Comparison of ENCODE assay signal across 25 cellular contexts in the genomic region with DNA sequence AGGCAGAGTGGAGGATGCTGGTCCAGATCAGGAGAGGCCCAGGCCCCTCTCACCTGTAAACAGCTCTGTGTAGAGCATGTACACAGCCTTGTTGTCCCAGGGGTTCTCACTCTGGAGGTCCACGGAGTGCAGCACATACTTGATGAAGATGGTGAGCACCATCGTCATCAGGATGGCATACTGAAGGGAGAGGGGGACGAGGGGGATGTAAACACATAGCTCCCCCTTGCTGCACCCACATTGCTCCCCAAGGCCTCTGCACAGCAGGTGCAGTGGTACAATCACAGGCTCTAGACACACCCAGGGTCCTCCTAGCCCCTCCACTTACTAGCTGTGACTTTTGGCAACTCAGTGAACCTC. TPM values are rescaled to one million over a fixed set of nuclear protein-coding genes. Genes with fewer than 3 reads are reported as not detected.
DNase-seq lines count a peak whose midpoint lies in the region; ATAC-seq, FAIRE-seq and TF ChIP-seq lines count a peak whose summit lies in the region.
"Had no signal": no experiment of that assay in that cellular context is flagged by ENCODE, and none has a peak within 500 bp of the region (broad histone marks: within the 10 kb centered on the region; RNA-seq: fewer than 3 reads in every experiment).

No MANE protein-coding gene starts in this region.

- H3K14ac ChIP-seq in trophoblast cell (ENCODE audit: low read length), result no peak overlapping the region

- RAD21 ChIA-PET in GM12878 (lab: Charles Lee; ENCODE audit: unreplicated experiment), result interaction anchor here (1.0 to 2.4 kb wide), 6 partner anchors 9 to 50 kb away, joined by 3 to 9 read pairs (median 4); a partner anchor contains a TSS

- no peak for TF ChIP-seq POLR2A in GM12878 (IDR thresholded peaks at IDR 0.05; ENCODE audit: low read depth, low read length)

- H3K4ac ChIP-seq in trophoblast cell (ENCODE audit: low read depth, low read length), result no peak overlapping the region

- intact Hi-C loops in GM12878 (cut with micrococcal nuclease; ENCODE audit: unreplicated experiment), result loop anchor here (5.0 to 10.0 kb wide), 2 partner anchors 51 to 123 kb away; a partner anchor contains a TSS

- no peak overlapping the region for H4K8ac ChIP-seq in trophoblast cell (ENCODE audit: low read depth, low read length)

- no peak overlapping the region for H4K12ac ChIP-seq in trophoblast cell (ENCODE audit: low read depth, low read length)

- H3K4me3 ChIP-seq in GM12864 (ENCODE audit: low read depth, low read length), result peak overlapping the region; percentile 86; the same call in 1 of the 2 replicates
- H3K4me3 ChIP-seq in GM12878, result peak overlapping the region; percentile 99; the same call in 1 of the 2 replicates
- H3K4me3 ChIP-seq in trophoblast cell (ENCODE audit: low read depth, low read length), result peak overlapping the region; percentile 20
- H3K4me3 ChIP-seq: adrenal gland, upper lobe of right lung had no signal

- TF ChIP-seq RAD21 in GM12878 (IDR thresholded peaks at IDR 0.05; ENCODE audit: insufficient read depth, low read depth, low read length), result no peak

- H3K27me3 ChIP-seq in GM12878 (replicated peaks in 1 of 2; ENCODE audit: control insufficient read depth in 2 of 2, insufficient read depth in 2 of 2, low read length in 1 of 2) (no peaks in the 10 kb centered on the region), trophoblast cell (ENCODE audit: insufficient read depth, low read length) (no peaks in the 10 kb centered on the region)
- H3K27me3 ChIP-seq: adrenal gland, foreskin keratinocyte, upper lobe of right lung had no signal

- peak overlapping the region; percentile 99 for H3K27ac ChIP-seq in GM12878 (ENCODE audit: control insufficient read depth, insufficient read depth)
- no peak overlapping the region for H3K27ac ChIP-seq in trophoblast cell (ENCODE audit: low read depth, low read length)
- H3K27ac ChIP-seq: epithelial cell of prostate, foreskin keratinocyte, upper lobe of right lung had no signal

- in situ Hi-C loops in GM12878 (cut with MboI), result no loop called here

- peak overlapping the region; percentile 96; the same call in 1 of the 2 replicates for H3K9ac ChIP-seq in GM12878 (ENCODE audit: control insufficient read depth, insufficient read depth, low read length)
- peak overlapping the region; percentile 18 for H3K9ac ChIP-seq in trophoblast cell (ENCODE audit: low read length)

- peak; percentile 15 for DNase-seq in activated T-cell treated with anti-CD3 and anti-CD28 coated beads, Interleukin-2, amount 50 U/mL, for 1 hour
- no peak for DNase-seq in activated T-cell treated with anti-CD3 and anti-CD28 coated beads, Interleukin-2, amount 50 U/mL, for 48 hours
- DNase-seq in GM12864 (ENCODE audit: low read depth) (no peak), GM12878 (ENCODE audit: low read depth, low spot score) (no peak), trophoblast cell (no peak), NCI-H510A (lab: John Stamatoyannopoulos, UW) (no peak), NCI-H2196 treated with DMSO at 0.1 percent for 48 hours (lab: John Stamatoyannopoulos, UW; ENCODE audit: unreplicated experiment) (no peak), AML-193 (lab: John Stamatoyannopoulos, UW) (no peak)
- DNase-seq: activated CD4-positive, alpha-beta memory T cell treated with anti-CD3 and anti-CD28 coated beads, Interleukin-2, amount 10 ng/mL, durations not matched to agents 7 days and 5 days; C1 segment of cervical spinal cord; DMS153; foreskin keratinocyte; KG1; kidney; NCI-H1092; NCI-H526; OCI-M1; SHP77 treated with DMSO at 0.1 percent for 48 hours; stimulated activated CD4-positive, alpha-beta T cell treated with anti-CD3 and anti-CD28 coated beads, Interleukin-2, amount 100 ng/mL, for 48 hours; T-cell had no signal

- H2AK5ac ChIP-seq in trophoblast cell (ENCODE audit: low read length), result no peak overlapping the region

- 12% methylated on average over 3 of the region's 3 CpGs for WGBS in GM12878 (ENCODE audit: insufficient coverage, insufficient replicate concordance, low lambda C conversion rate, missing lambda C conversion rate)
- no CpG with 5 or more reads among the region's 3 CpGs for WGBS in trophoblast cell (ENCODE audit: extremely low coverage, insufficient coverage, insufficient read length)

- no peak overlapping the region for H3K23ac ChIP-seq in trophoblast cell (ENCODE audit: low read length)

- no peak overlapping the region for H4K91ac ChIP-seq in trophoblast cell (ENCODE audit: low read depth, low read length)

- no peak overlapping the region for H2BK120ac ChIP-seq in trophoblast cell (ENCODE audit: insufficient read depth, low read length, poor library complexity)

- H3K18ac ChIP-seq in trophoblast cell (ENCODE audit: low read length), result no peak overlapping the region

- H3K36me3 ChIP-seq in GM12878 (ENCODE audit: control insufficient read depth in 2 of 2, insufficient read depth in 2 of 2, low read length in 1 of 2) (peaks cover 21 to 36% of the 10 kb centered on the region in 2 experiments), trophoblast cell (ENCODE audit: control insufficient read depth in 1 of 2, insufficient read depth in 2 of 2, low read length in 2 of 2) (peaks cover 60 to 65% of the 10 kb centered on the region in 2 experiments)

- H2AFZ ChIP-seq in GM12878 (ENCODE audit: control insufficient read depth, low read depth, low read length) (no peak overlapping the region), trophoblast cell (ENCODE audit: insufficient read depth, low read length, poor library complexity) (no peak overlapping the region)

- no peak for ATAC-seq in GM12878
- ATAC-seq: foreskin keratinocyte, T-cell, upper lobe of right lung had no signal

- no peak overlapping the region for H2BK12ac ChIP-seq in trophoblast cell (ENCODE audit: low read length)

- no peak overlapping the region for H2BK5ac ChIP-seq in trophoblast cell (ENCODE audit: low read depth, low read length, poor library complexity)

- TF ChIP-seq EP300 in GM12878 (IDR thresholded peaks at IDR 0.05; ENCODE audit: borderline replicate concordance in 1 of 2, control insufficient read depth in 1 of 2, low read depth in 2 of 2, low read length in 2 of 2), result no peak

- 0 out of 2 replicates have a peak, but pooled peaks cover 4% of the 10 kb centered on the region for H4K20me1 ChIP-seq in GM12878 (ENCODE audit: control insufficient read depth, insufficient read depth)

- peaks cover 44% of the 10 kb centered on the region for H3K79me2 ChIP-seq in GM12878 (ENCODE audit: control insufficient read depth, insufficient read depth, low read length)
- H3K79me2 ChIP-seq in trophoblast cell (ENCODE audit: control insufficient read depth, insufficient read depth, low read length, poor library complexity), result peaks cover 9% of the 10 kb centered on the region

- POLR2A ChIA-PET in GM12878 (lab: Charles Lee), result interaction anchor here (0.6 to 1.4 kb wide), 6 partner anchors 10 to 793 kb away, joined by 3 to 6 read pairs (median 4); a partner anchor contains a TSS

- H3K4me1 ChIP-seq in GM12878 (ENCODE audit: control insufficient read depth, insufficient read depth, low read length), result peaks cover 21% of the 10 kb centered on the region
- peaks cover 7 to 12% of the 10 kb centered on the region in 2 experiments for H3K4me1 ChIP-seq in trophoblast cell (ENCODE audit: control insufficient read depth in 1 of 2, insufficient read depth in 2 of 2, low read length in 2 of 2)
- H3K4me1 ChIP-seq: foreskin keratinocyte had no signal

- FAIRE-seq in GM12878 (lab: Jason Lieb, UNC), result no peak
- FAIRE-seq: A204.1, bronchial epithelial cell, kidney had no signal

- SMC1A ChIA-PET in GM12878 (lab: Charles Lee; ENCODE audit: uncharacterized antibody, unreplicated experiment), result interaction anchor here (1.0 to 2.3 kb wide), 4 partner anchors 9 to 199 kb away, joined by 3 to 10 read pairs (median 5); a partner anchor contains a TSS

- TF ChIP-seq CTCF in GM12864 (IDR thresholded peaks at IDR 0.05; ENCODE audit: low read depth, low read length, missing control alignments), result no peak
- no peak for TF ChIP-seq CTCF in GM12878 (IDR thresholded peaks at IDR 0.05 in 2 of 3, conservative IDR thresholded peaks at IDR 0.05 in 1 of 3; ENCODE audit: control insufficient read depth in 2 of 3, extremely low read depth in 1 of 3, insufficient read depth in 1 of 3, low read depth in 3 of 3, low read length in 3 of 3)

- H3K4me2 ChIP-seq in GM12878 (ENCODE audit: control insufficient read depth, insufficient read depth) (peak overlapping the region; percentile 98), trophoblast cell (ENCODE audit: low read length) (no peak overlapping the region)

- CTCF ChIA-PET in GM12878 (lab: Yijun Ruan, JAX), result interaction anchor here (0.8 to 6.7 kb wide), 6 partner anchors 10 to 198 kb away, joined by 3 to 40 read pairs (median 5); a partner anchor contains a TSS

- H3K9me3 ChIP-seq in GM12878 (replicated peaks; ENCODE audit: control insufficient read depth, insufficient read depth, low read length), result no peaks in the 10 kb centered on the region
- H3K9me3 ChIP-seq in trophoblast cell (ENCODE audit: insufficient read depth, low read depth, low read length), result no peaks in the 10 kb centered on the region
- H3K9me3 ChIP-seq: adrenal gland, upper lobe of right lung had no signal

- no TSS peak for BruUV-seq in GM12878 (replicated peaks; lab: Mats Ljungman, UMichigan)

- H3K79me1 ChIP-seq in trophoblast cell (ENCODE audit: low read length), result peaks cover 11% of the 10 kb centered on the region

RNA-seq across cellular contexts. Expression of a gene that starts 2.9 kb away (rescaled TPM):
- total RNA-seq in GM12878 (2013; cell fraction: nucleolus; rRNA removed), result 45.4 and 51.5 TPM in 2 replicates
- 10.8 and 14.1 TPM in 2 replicates for total RNA-seq in GM12878 (2014; rRNA removed)
- 7.8 and 9.0 TPM in 2 replicates for total RNA-seq in GM12878 (2014; rRNA removed; fragmentation: Illumina TruSeq; extraction: Trizol)
- 55.0 and 63.6 TPM in 2 replicates for total RNA-seq in GM12878 (2021)
- 66.2 TPM for polyA plus RNA-seq in GM12878 (2011; ENCODE audit: low read depth)
- 5.0 and 10.3 TPM in 2 replicates for polyA plus RNA-seq in GM12878 (2011; rRNA removed)
- 20.2 and 35.3 TPM in 2 replicates for polyA plus RNA-seq in GM12878 (2011; cell fraction: cytosol; rRNA removed)
- 98.1 and 114 TPM in 2 replicates for polyA plus RNA-seq in GM12878 (2011; cell fraction: nucleus; rRNA removed)
- 89.5 and 98.9 TPM in 2 replicates for polyA plus RNA-seq in GM12878 (2012)
- 44.0 and 52.7 TPM in 2 replicates for polyA plus RNA-seq in GM12878 (2014; fragmentation: Illumina TruSeq; extraction: Trizol)
- 1 to 10 TPM in 1 of 2 experiments, under 1 TPM in 1; 0.79 to 2.6 TPM for polyA plus RNA-seq in GM12878 (2014; fragmentation: Nextera tagmentation; extraction: Ambion mirVana)
- polyA plus RNA-seq in GM12878 (2014; rRNA removed), result 29.7 and 36.0 TPM in 2 replicates
- polyA plus RNA-seq in GM12878 (2016; fragmentation: Nextera tagmentation; extraction: Ambion mirVana), result 10 to 100 TPM; 26.1 to 34.6 TPM
- 50.5 and 52.7 TPM in 2 replicates for polyA minus RNA-seq in GM12878 (2011; rRNA and poly(A)+ RNA removed)
- polyA minus RNA-seq in GM12878 (2011; cell fraction: cytosol; rRNA and poly(A)+ RNA removed), result 12.6 and 18.5 TPM in 2 replicates
- 36.5 and 65.0 TPM in 2 replicates for polyA minus RNA-seq in GM12878 (2011; cell fraction: nucleus; rRNA and poly(A)+ RNA removed)
- 55.0 and 60.0 TPM in 2 replicates for polyA plus RNA-seq in trophoblast cell (2013)

RNA-seq across cellular contexts. Expression of a gene that starts 9.3 kb away (rescaled TPM):
- total RNA-seq in GM12878 (2013; cell fraction: nucleolus; rRNA removed), result 17.7 and 17.8 TPM in 2 replicates
- 92.8 and 116 TPM in 2 replicates for total RNA-seq in GM12878 (2014; rRNA removed)
- total RNA-seq in GM12878 (2014; rRNA removed; fragmentation: Illumina TruSeq; extraction: Trizol), result 50.2 and 54.6 TPM in 2 replicates
- total RNA-seq in GM12878 (2021), result 63.5 and 64.2 TPM in 2 replicates
- 20.0 TPM for polyA plus RNA-seq in GM12878 (2011; ENCODE audit: low read depth)
- polyA plus RNA-seq in GM12878 (2011; rRNA removed), result 36.4 and 63.2 TPM in 2 replicates
- polyA plus RNA-seq in GM12878 (2011; cell fraction: cytosol; rRNA removed), result 78.9 and 81.4 TPM in 2 replicates
- polyA plus RNA-seq in GM12878 (2011; cell fraction: nucleus; rRNA removed), result 23.2 and 25.2 TPM in 2 replicates
- 36.2 and 39.9 TPM in 2 replicates for polyA plus RNA-seq in GM12878 (2012)
- polyA plus RNA-seq in GM12878 (2014; fragmentation: Illumina TruSeq; extraction: Trizol), result 62.3 and 79.9 TPM in 2 replicates
- polyA plus RNA-seq in GM12878 (2014; fragmentation: Nextera tagmentation; extraction: Ambion mirVana), result 10 to 100 TPM; 42.0 to 49.8 TPM
- polyA plus RNA-seq in GM12878 (2014; rRNA removed), result 82.4 and 87.9 TPM in 2 replicates
- polyA plus RNA-seq in GM12878 (2016; fragmentation: Nextera tagmentation; extraction: Ambion mirVana), result 100 to 1,000 TPM; 103 to 106 TPM
- polyA minus RNA-seq in GM12878 (2011; rRNA and poly(A)+ RNA removed), result 24.2 and 53.5 TPM in 2 replicates
- polyA minus RNA-seq in GM12878 (2011; cell fraction: cytosol; rRNA and poly(A)+ RNA removed), result 11.8 and 13.7 TPM in 2 replicates
- 8.9 and 15.9 TPM in 2 replicates for polyA minus RNA-seq in GM12878 (2011; cell fraction: nucleus; rRNA and poly(A)+ RNA removed)
- 40.1 and 43.1 TPM in 2 replicates for polyA plus RNA-seq in trophoblast cell (2013)

RNA-seq across cellular contexts. Expression of a gene that starts 9.5 kb away (rescaled TPM):
- 51.6 and 54.9 TPM in 2 replicates for total RNA-seq in GM12878 (2013; cell fraction: nucleolus; rRNA removed)
- 1,083 and 1,263 TPM in 2 replicates for total RNA-seq in GM12878 (2014; rRNA removed)
- 948 and 983 TPM in 2 replicates for total RNA-seq in GM12878 (2014; rRNA removed; fragmentation: Illumina TruSeq; extraction: Trizol)
- total RNA-seq in GM12878 (2021), result 1,347 and 1,414 TPM in 2 replicates
- polyA plus RNA-seq in GM12878 (2011; ENCODE audit: low read depth), result 1,320 TPM
- 583 and 615 TPM in 2 replicates for polyA plus RNA-seq in GM12878 (2011; rRNA removed)
- 882 and 1,174 TPM in 2 replicates for polyA plus RNA-seq in GM12878 (2011; cell fraction: cytosol; rRNA removed)
- polyA plus RNA-seq in GM12878 (2011; cell fraction: nucleus; rRNA removed), result 528 and 566 TPM in 2 replicates
- 1,474 and 2,106 TPM in 2 replicates for polyA plus RNA-seq in GM12878 (2012)
- polyA plus RNA-seq in GM12878 (2014; fragmentation: Illumina TruSeq; extraction: Trizol), result 129 and 706 TPM in 2 replicates
- 100 to 1,000 TPM; 332 to 611 TPM for polyA plus RNA-seq in GM12878 (2014; fragmentation: Nextera tagmentation; extraction: Ambion mirVana)
- 1,208 and 1,582 TPM in 2 replicates for polyA plus RNA-seq in GM12878 (2014; rRNA removed)
- 1,000 to 10,000 TPM in 1 of 2 experiments, 100 to 1,000 TPM in 1; 997 to 1,103 TPM for polyA plus RNA-seq in GM12878 (2016; fragmentation: Nextera tagmentation; extraction: Ambion mirVana)
- polyA minus RNA-seq in GM12878 (2011; rRNA and poly(A)+ RNA removed), result 206 and 381 TPM in 2 replicates
- 199 and 204 TPM in 2 replicates for polyA minus RNA-seq in GM12878 (2011; cell fraction: cytosol; rRNA and poly(A)+ RNA removed)
- 126 and 152 TPM in 2 replicates for polyA minus RNA-seq in GM12878 (2011; cell fraction: nucleus; rRNA and poly(A)+ RNA removed)
- polyA plus RNA-seq in trophoblast cell (2013), result 1,352 and 1,391 TPM in 2 replicates

RNA-seq across cellular contexts. Expression of a gene that starts 13.9 kb away (rescaled TPM):
- total RNA-seq in GM12878 (2013; cell fraction: nucleolus; rRNA removed), result 2.4 and 4.4 TPM in 2 replicates
- 12.9 and 20.4 TPM in 2 replicates for total RNA-seq in GM12878 (2014; rRNA removed)
- total RNA-seq in GM12878 (2014; rRNA removed; fragmentation: Illumina TruSeq; extraction: Trizol), result 1.3 and 2.0 TPM in 2 replicates
- total RNA-seq in GM12878 (2021), result 15.5 TPM in 2 replicates
- 0.93 TPM for polyA plus RNA-seq in GM12878 (2011; ENCODE audit: low read depth)
- 0.27 and 0.88 TPM in 2 replicates for polyA plus RNA-seq in GM12878 (2011; rRNA removed)
- polyA plus RNA-seq in GM12878 (2011; cell fraction: cytosol; rRNA removed), result 1.5 and 4.1 TPM in 2 replicates
- 2.9 and 4.6 TPM in 2 replicates for polyA plus RNA-seq in GM12878 (2011; cell fraction: nucleus; rRNA removed)
- polyA plus RNA-seq in GM12878 (2012), result 5.8 and 6.2 TPM in 2 replicates
- polyA plus RNA-seq in GM12878 (2014; fragmentation: Illumina TruSeq; extraction: Trizol), result 0.24 TPM in 1 of 2 replicates, not detected in the other
- under 1 TPM in 1 of 2 experiments, not detected in 1; 0.40 TPM for polyA plus RNA-seq in GM12878 (2014; fragmentation: Nextera tagmentation; extraction: Ambion mirVana)
- polyA plus RNA-seq in GM12878 (2014; rRNA removed), result 15.5 and 18.3 TPM in 2 replicates
- polyA plus RNA-seq in GM12878 (2016; fragmentation: Nextera tagmentation; extraction: Ambion mirVana), result 10 to 100 TPM; 17.8 to 18.7 TPM
- polyA minus RNA-seq in GM12878 (2011; rRNA and poly(A)+ RNA removed), result 1.2 and 1.5 TPM in 2 replicates
- 3.3 TPM in 2 replicates for polyA minus RNA-seq in GM12878 (2011; cell fraction: cytosol; rRNA and poly(A)+ RNA removed)
- polyA minus RNA-seq in GM12878 (2011; cell fraction: nucleus; rRNA and poly(A)+ RNA removed), result 5.0 and 11.1 TPM in 2 replicates
- 5.8 and 5.9 TPM in 2 replicates for polyA plus RNA-seq in trophoblast cell (2013)

RNA-seq across cellular contexts. Expression of a gene that starts 19.7 kb away (rescaled TPM):
- total RNA-seq in GM12878 (2013; cell fraction: nucleolus; rRNA removed), result 19.4 and 25.9 TPM in 2 replicates
- total RNA-seq in GM12878 (2014; rRNA removed), result 29.6 and 32.8 TPM in 2 replicates
- total RNA-seq in GM12878 (2014; rRNA removed; fragmentation: Illumina TruSeq; extraction: Trizol), result 9.2 and 9.3 TPM in 2 replicates
- 30.2 and 31.2 TPM in 2 replicates for total RNA-seq in GM12878 (2021)
- 11.5 TPM for polyA plus RNA-seq in GM12878 (2011; ENCODE audit: low read depth)
- 4.8 and 11.0 TPM in 2 replicates for polyA plus RNA-seq in GM12878 (2011; rRNA removed)
- polyA plus RNA-seq in GM12878 (2011; cell fraction: cytosol; rRNA removed), result 15.4 and 15.7 TPM in 2 replicates
- polyA plus RNA-seq in GM12878 (2011; cell fraction: nucleus; rRNA removed), result 57.8 and 60.5 TPM in 2 replicates
- polyA plus RNA-seq in GM12878 (2012), result 19.4 and 19.7 TPM in 2 replicates
- polyA plus RNA-seq in GM12878 (2014; fragmentation: Illumina TruSeq; extraction: Trizol), result 4.3 and 11.3 TPM in 2 replicates
- polyA plus RNA-seq in GM12878 (2014; fragmentation: Nextera tagmentation; extraction: Ambion mirVana), result 1 to 10 TPM in 1 of 2 experiments, under 1 TPM in 1; 0.52 to 2.9 TPM
- polyA plus RNA-seq in GM12878 (2014; rRNA removed), result 37.9 and 38.2 TPM in 2 replicates
- 10 to 100 TPM; 47.4 to 57.7 TPM for polyA plus RNA-seq in GM12878 (2016; fragmentation: Nextera tagmentation; extraction: Ambion mirVana)
- 13.7 and 19.6 TPM in 2 replicates for polyA minus RNA-seq in GM12878 (2011; rRNA and poly(A)+ RNA removed)
- polyA minus RNA-seq in GM12878 (2011; cell fraction: cytosol; rRNA and poly(A)+ RNA removed), result 4.4 and 7.5 TPM in 2 replicates
- 14.4 and 22.4 TPM in 2 replicates for polyA minus RNA-seq in GM12878 (2011; cell fraction: nucleus; rRNA and poly(A)+ RNA removed)
- polyA plus RNA-seq in trophoblast cell (2013), result 65.1 and 67.5 TPM in 2 replicates

Comparison
In these comparisons a context has a peak if more than half of its experiments do, and no peak if none do; other contexts are left out.
1. H3K4me3 ChIP-seq: peak in every context shown above with its lines; median percentile 99 in GM12878; 86 in GM12864; 20 in trophoblast cell.